ENCODE assay signal across 23 cellular contexts in genomic region chr2:52193804-52194203, GRCh38.
"Had no signal": no experiment of that assay in that cellular context is flagged by ENCODE, and none has a peak within 500 bp of the region (broad histone marks: within the 10 kb centered on the region; RNA-seq: fewer than 3 reads in every experiment).

No MANE protein-coding gene starts in this region.

- H3K36me3 ChIP-seq: ovary, right atrium auricular region, spleen, suprapubic skin, thoracic aorta, tibial artery, upper lobe of right lung had no signal

- H3K4me3 Mint-ChIP-seq: naive thymus-derived CD4-positive, alpha-beta T cell; natural killer cell treated with Interleukin-12 subunit alpha and Interleukin-12 subunit beta and Interleukin-15 and Interleukin-18, amount 100 ng/mL, for 72 hours; stimulated activated effector memory CD8-positive, alpha-beta T cell treated with anti-CD3 and anti-CD28 coated beads, Interleukin-12 subunit alpha, Interleukin-12 subunit beta, amount 100 ng/mL, for 72 hours; stimulated activated naive CD8-positive, alpha-beta T cell treated with anti-CD3 and anti-CD28 coated beads, Interleukin-15, Interleukin-2, amounts not matched to agents 100 ng/mL and 50 ng/mL, for 24 hours had no signal

- H3K4me3 ChIP-seq: lung, mucosa of descending colon, ovary, right atrium auricular region, skin epidermis, spleen, suprapubic skin, thoracic aorta, tibial artery, upper lobe of right lung had no signal

- H3K4me1 Mint-ChIP-seq: naive thymus-derived CD4-positive, alpha-beta T cell; stimulated activated effector memory CD8-positive, alpha-beta T cell treated with anti-CD3 and anti-CD28 coated beads, Interleukin-12 subunit alpha, Interleukin-12 subunit beta, amount 100 ng/mL, for 72 hours had no signal

- H3K9me3 ChIP-seq: mucosa of descending colon, ovary, right atrium auricular region, suprapubic skin, thoracic aorta, tibial artery, upper lobe of right lung had no signal

- DNase-seq: islet precursor cell; left ventricle myocardium superior; midbrain; mucosa of descending colon; naive thymus-derived CD4-positive, alpha-beta T cell; ovary; spleen; stimulated activated CD4-positive, alpha-beta T cell treated with anti-CD3 and anti-CD28 coated beads, Interleukin-4, amount 100 ng/mL, for 24 hours; stimulated activated naive CD4-positive, alpha-beta T cell; tibial artery; trophoblast cell; upper lobe of right lung had no signal

- H3K4me1 ChIP-seq: right atrium auricular region, spleen, suprapubic skin, tibial artery, upper lobe of right lung had no signal

- H3K27me3 Mint-ChIP-seq: naive thymus-derived CD4-positive, alpha-beta T cell; natural killer cell treated with Interleukin-12 subunit alpha and Interleukin-12 subunit beta and Interleukin-15 and Interleukin-18, amount 100 ng/mL, for 72 hours; progenitor cell of endocrine pancreas; stimulated activated naive CD8-positive, alpha-beta T cell treated with anti-CD3 and anti-CD28 coated beads, Interleukin-15, Interleukin-2, amounts not matched to agents 100 ng/mL and 50 ng/mL, for 24 hours had no signal

- H3K36me3 Mint-ChIP-seq: naive thymus-derived CD4-positive, alpha-beta T cell; natural killer cell treated with Interleukin-12 subunit alpha and Interleukin-12 subunit beta and Interleukin-15 and Interleukin-18, amount 100 ng/mL, for 72 hours; stimulated activated effector memory CD8-positive, alpha-beta T cell treated with anti-CD3 and anti-CD28 coated beads, Interleukin-12 subunit alpha, Interleukin-12 subunit beta, amount 100 ng/mL, for 72 hours had no signal

- H3K27ac ChIP-seq: ovary, right atrium auricular region, skin epidermis, spleen, suprapubic skin, thoracic aorta, tibial artery, upper lobe of right lung had no signal

- H3K27me3 ChIP-seq: ovary, right atrium auricular region, spleen, suprapubic skin, tibial artery, upper lobe of right lung had no signal

- ATAC-seq: left lobe of liver; left ventricle myocardium superior; mucosa of descending colon; naive thymus-derived CD4-positive, alpha-beta T cell; natural killer cell treated with Interleukin-12 subunit alpha and Interleukin-12 subunit beta and Interleukin-15 and Interleukin-18, amount 100 ng/mL, for 72 hours; sciatic nerve; stimulated activated effector memory CD8-positive, alpha-beta T cell treated with anti-CD3 and anti-CD28 coated beads, Interleukin-12 subunit alpha, Interleukin-12 subunit beta, amount 100 ng/mL, for 72 hours; upper lobe of right lung had no signal

- H3K27ac Mint-ChIP-seq: naive thymus-derived CD4-positive, alpha-beta T cell; natural killer cell treated with Interleukin-12 subunit alpha and Interleukin-12 subunit beta and Interleukin-15 and Interleukin-18, amount 100 ng/mL, for 72 hours; progenitor cell of endocrine pancreas; stimulated activated effector memory CD8-positive, alpha-beta T cell treated with anti-CD3 and anti-CD28 coated beads, Interleukin-12 subunit alpha, Interleukin-12 subunit beta, amount 100 ng/mL, for 72 hours; stimulated activated naive CD8-positive, alpha-beta T cell treated with anti-CD3 and anti-CD28 coated beads, Interleukin-15, Interleukin-2, amounts not matched to agents 100 ng/mL and 50 ng/mL, for 24 hours had no signal
